In genomic region chr7:24922099-24922773, GRCh38 we compare ENCODE assay signal across 11 cellular contexts. TPM values are rescaled to one million over a fixed set of nuclear protein-coding genes. Genes with fewer than 3 reads are reported as not detected.
DNase-seq lines count a peak whose midpoint lies in the region; ATAC-seq and TF ChIP-seq lines count a peak whose summit lies in the region.
"Had no signal": no experiment of that assay in that cellular context is flagged by ENCODE, and none has a peak within 500 bp of the region (broad histone marks: within the 10 kb centered on the region; RNA-seq: fewer than 3 reads in every experiment).

No MANE protein-coding gene starts in this region.

- no peaks in the 10 kb centered on the region for H3K36me3 Mint-ChIP-seq in natural killer cell treated with Interleukin-12 subunit alpha and Interleukin-12 subunit beta and Interleukin-15 and Interleukin-18, amount 100 ng/mL, for 72 hours
- H3K36me3 Mint-ChIP-seq in CD4-positive, alpha-beta T cell (ENCODE audit: low read depth): no peaks in the 10 kb centered on the region

- no peaks in the 10 kb centered on the region for H3K36me3 ChIP-seq in brain microvascular endothelial cell (replicated peaks)
- H3K36me3 ChIP-seq: neutrophil had no signal

- no peaks in the 10 kb centered on the region for H3K9me3 Mint-ChIP-seq in natural killer cell treated with Interleukin-12 subunit alpha and Interleukin-12 subunit beta and Interleukin-15 and Interleukin-18, amount 100 ng/mL, for 72 hours
- H3K9me3 Mint-ChIP-seq in CD4-positive, alpha-beta T cell: no peaks in the 10 kb centered on the region
- H3K9me3 Mint-ChIP-seq: activated B cell treated with CpG ODN at 0.5 μM for 24 hours had no signal

- no peak for ATAC-seq in natural killer cell treated with Interleukin-12 subunit alpha and Interleukin-12 subunit beta and Interleukin-15 and Interleukin-18, amount 100 ng/mL, for 72 hours
- ATAC-seq in CD4-positive, alpha-beta T cell (ENCODE audit: poor library complexity): no peak

- POLR2A ChIA-PET in CD4-positive, alpha-beta T cell (lab: Charles Lee): interaction anchor here (2.5 kb wide), 1 partner anchor 11 kb away, joined by 9 read pairs; no protein-coding TSS in a partner anchor

- peaks cover 63 to 87% of the 10 kb centered on the region in 2 donors for H3K4me1 Mint-ChIP-seq in natural killer cell treated with Interleukin-12 subunit alpha and Interleukin-12 subunit beta and Interleukin-15 and Interleukin-18, amount 100 ng/mL, for 72 hours (ENCODE audit: low read depth in 2 of 2)
- peaks cover 80% of the 10 kb centered on the region for H3K4me1 Mint-ChIP-seq in CD4-positive, alpha-beta T cell (ENCODE audit: low read depth)

- DNase-seq in EH (ENCODE audit: low read depth): peak; percentile 73
- peak; percentile 27 for DNase-seq in M059J (ENCODE audit: low read depth)
- DNase-seq in dermis blood vessel endothelial cell: peak; percentile 26
- no peak for DNase-seq in natural killer cell treated with Interleukin-12 subunit alpha and Interleukin-12 subunit beta and Interleukin-15 and Interleukin-18, amount 100 ng/mL, for 72 hours (ENCODE audit: low spot score)
- no peak for DNase-seq in CD4-positive, alpha-beta T cell
- no peak for DNase-seq in brain microvascular endothelial cell
- DNase-seq in AML-193 (lab: John Stamatoyannopoulos, UW): no peak
- DNase-seq: activated B cell treated with CpG ODN at 0.5 μM for 24 hours; NCI-H2171; stimulated activated CD4-positive, alpha-beta T cell treated with anti-CD3 and anti-CD28 coated beads, Interleukin-4, amount 100 ng/mL, for 4 hours had no signal

- H3K27ac Mint-ChIP-seq in natural killer cell treated with Interleukin-12 subunit alpha and Interleukin-12 subunit beta and Interleukin-15 and Interleukin-18, amount 100 ng/mL, for 72 hours: peak overlapping the region; percentile 81 to 87
- no peak overlapping the region for H3K27ac Mint-ChIP-seq in CD4-positive, alpha-beta T cell
- H3K27ac Mint-ChIP-seq: activated B cell treated with CpG ODN at 0.5 μM for 24 hours had no signal

- no peak overlapping the region for H3K27ac ChIP-seq in CD4-positive, alpha-beta T cell (ENCODE audit: low read depth, low read length)
- H3K27ac ChIP-seq in brain microvascular endothelial cell: no peak overlapping the region
- H3K27ac ChIP-seq: neutrophil had no signal

- TF ChIP-seq CTCF in CD4-positive, alpha-beta T cell (IDR thresholded peaks at IDR 0.05): no peak
- no peak for TF ChIP-seq CTCF in brain microvascular endothelial cell (IDR thresholded peaks at IDR 0.05; ENCODE audit: low read depth, low read length, missing control alignments)

- no peaks in the 10 kb centered on the region for H3K9me3 ChIP-seq in CD4-positive, alpha-beta T cell (ENCODE audit: control insufficient read depth, low read length)
- H3K9me3 ChIP-seq: neutrophil had no signal

- H3K27me3 Mint-ChIP-seq in natural killer cell treated with Interleukin-12 subunit alpha and Interleukin-12 subunit beta and Interleukin-15 and Interleukin-18, amount 100 ng/mL, for 72 hours: no peaks in the 10 kb centered on the region
- H3K27me3 Mint-ChIP-seq in CD4-positive, alpha-beta T cell: no peaks in the 10 kb centered on the region
- H3K27me3 Mint-ChIP-seq: activated B cell treated with CpG ODN at 0.5 μM for 24 hours had no signal

- intact Hi-C loops in CD4-positive, alpha-beta T cell (cut with DNase I, micrococcal nuclease): no loop called here

- CTCF ChIA-PET in CD4-positive, alpha-beta T cell (lab: Charles Lee): no interaction called here

- H3K4me3 ChIP-seq in brain microvascular endothelial cell (ENCODE audit: low read depth, low read length): no peak overlapping the region

- H3K27me3 ChIP-seq in CD4-positive, alpha-beta T cell (ENCODE audit: control insufficient read depth, insufficient read depth, low read length): no peaks in the 10 kb centered on the region
- no peaks in the 10 kb centered on the region for H3K27me3 ChIP-seq in brain microvascular endothelial cell (replicated peaks)
- H3K27me3 ChIP-seq: neutrophil had no signal

- H3K4me3 Mint-ChIP-seq in natural killer cell treated with Interleukin-12 subunit alpha and Interleukin-12 subunit beta and Interleukin-15 and Interleukin-18, amount 100 ng/mL, for 72 hours: peak overlapping the region; percentile 62
- H3K4me3 Mint-ChIP-seq in CD4-positive, alpha-beta T cell: no peak overlapping the region
- H3K4me3 Mint-ChIP-seq: activated B cell treated with CpG ODN at 0.5 μM for 24 hours had no signal

- in situ Hi-C loops in brain microvascular endothelial cell (cut with HindIII; ENCODE audit: low pct_ligation_motif_present, low sequenced_read_pairs): no loop called here

RNA-seq across cellular contexts. Expression of gene OSBPL3, which starts 57.7 kb away (rescaled TPM):
- total RNA-seq in M059J (2014; rRNA removed; shearing (Covaris generic)): 7.7 and 15.4 TPM in 2 replicates
- 25.2 and 31.8 TPM in 2 replicates for total RNA-seq in dermis blood vessel endothelial cell
- 10 to 100 TPM; 34.7 to 70.4 TPM for total RNA-seq in natural killer cell treated with Interleukin-12 subunit alpha and Interleukin-12 subunit beta and Interleukin-15 and Interleukin-18, amount 100 ng/mL, for 72 hours
- total RNA-seq in CD4-positive, alpha-beta T cell: 10 to 100 TPM; 25.4 to 25.9 TPM

Comparison
In these comparisons a context has a peak if more than half of its experiments do, and no peak if none do; other contexts are left out.
1. DNase-seq: peak in EH (single experiment), M059J (single experiment) and dermis blood vessel endothelial cell (single experiment); none in natural killer cell treated with Interleukin-12 subunit alpha and Interleukin-12 subunit beta and Interleukin-15 and Interleukin-18, amount 100 ng/mL, for 72 hours (single experiment), CD4-positive, alpha-beta T cell (0 of 10), brain microvascular endothelial cell (single experiment) and AML-193 (0 of 2).